In genomic region chr18:68017385-68017784, GRCh38 we compare ENCODE assay signal across 17 cellular contexts.
DNase-seq lines count a peak whose midpoint lies in the region; ATAC-seq and TF ChIP-seq lines count a peak whose summit lies in the region.
"Had no signal": no experiment of that assay in that cellular context is flagged by ENCODE, and none has a peak within 500 bp of the region (broad histone marks: within the 10 kb centered on the region; RNA-seq: fewer than 3 reads in every experiment).

No MANE protein-coding gene starts in this region.

- H3K27me3 Mint-ChIP-seq in WTC11 (ENCODE audit: low read depth) (no peaks in the 10 kb centered on the region), Caco-2 (ENCODE audit: insufficient read depth, unreplicated experiment) (peaks cover 3% of the 10 kb centered on the region)

- POLR2A ChIA-PET in WTC11 (lab: Charles Lee): interaction anchor here (0.7 kb wide), 1 partner anchor 669 kb away, joined by 3 read pairs; no protein-coding TSS in a partner anchor
- POLR2A ChIA-PET in Caco-2 (lab: Charles Lee): no interaction called here

- H3K79me2 ChIP-seq in mesendoderm (ENCODE audit: control insufficient read depth, insufficient read depth, low read length) (no peaks in the 10 kb centered on the region), osteoblast (ENCODE audit: insufficient read depth, low read length) (no peaks in the 10 kb centered on the region)

- H4K5ac ChIP-seq in mesendoderm (ENCODE audit: low read length): no peak overlapping the region

- H2BK5ac ChIP-seq in mesendoderm (ENCODE audit: low read length): no peak overlapping the region

- no peak overlapping the region for H3K4ac ChIP-seq in mesendoderm (ENCODE audit: low read depth, low read length)

- H3K4me1 ChIP-seq in mesendoderm (ENCODE audit: control insufficient read depth, low read depth, low read length): no peaks in the 10 kb centered on the region
- no peaks in the 10 kb centered on the region for H3K4me1 ChIP-seq in osteoblast (ENCODE audit: insufficient read depth, low read length)
- no peaks in the 10 kb centered on the region for H3K4me1 ChIP-seq in Caco-2
- H3K4me1 ChIP-seq: BE2C, HAP-1 had no signal

- 0 out of 2 replicates have a peak, but pooled peaks have one; percentile 36 for ATAC-seq in WTC11

- H3K4me3 Mint-ChIP-seq in WTC11 (no peak overlapping the region), Caco-2 (ENCODE audit: unreplicated experiment) (no peak overlapping the region)

- H3K36me3 ChIP-seq in mesendoderm (ENCODE audit: control insufficient read depth, insufficient read depth, low read length) (no peaks in the 10 kb centered on the region), osteoblast (ENCODE audit: insufficient read depth, low read length) (no peaks in the 10 kb centered on the region), Caco-2 (ENCODE audit: control insufficient read depth, insufficient read depth, low read length) (no peaks in the 10 kb centered on the region)
- H3K36me3 ChIP-seq: BE2C, HAP-1 had no signal

- DNase-seq in EH (ENCODE audit: low read depth) (peak; percentile 12), M059J (ENCODE audit: low read depth) (peak; percentile 37), WTC11 (ENCODE audit: low spot score) (no peak), mesendoderm (peak; percentile 13), anterior cingulate cortex (lab: John Stamatoyannopoulos, UW) (no peak), osteoblast (ENCODE audit: insufficient read length, low spot score, missing footprints) (no peak), Caco-2 (no peak)
- DNase-seq: BE2C, GF-D8, Karpas-422, NCI-H1092 treated with DMSO at 0.1 percent for 48 hours, NCI-H146, NCI-H2029, NCI-H226, NCI-H524, Right ventricle myocardium superior had no signal

- H3K79me1 ChIP-seq in mesendoderm (ENCODE audit: low read length): no peaks in the 10 kb centered on the region

- intact Hi-C loops in Caco-2 (cut with micrococcal nuclease; ENCODE audit: unreplicated experiment): no loop called here

- CTCF ChIA-PET in WTC11 (lab: Charles Lee): interaction anchor here (0.9 kb wide), 1 partner anchor 135 kb away, joined by 3 read pairs; no protein-coding TSS in a partner anchor
- CTCF ChIA-PET in Caco-2 (lab: Charles Lee): no interaction called here

- H3K27ac ChIP-seq in mesendoderm (ENCODE audit: low read depth, low read length): no peak overlapping the region
- no peak overlapping the region for H3K27ac ChIP-seq in osteoblast (ENCODE audit: low read depth, low read length)

- H3K4me1 Mint-ChIP-seq in WTC11: peaks cover 15% of the 10 kb centered on the region
- H3K4me1 Mint-ChIP-seq in Caco-2 (ENCODE audit: low read depth, unreplicated experiment): no peaks in the 10 kb centered on the region

- WGBS in mesendoderm (ENCODE audit: extremely low coverage, insufficient coverage, low lambda C conversion rate): no CpG with 5 or more reads among the region's 8 CpGs

- no peak overlapping the region for H3K23ac ChIP-seq in mesendoderm (ENCODE audit: low read length)

- no TSS peak for BruUV-seq in Caco-2 (replicated peaks; lab: Mats Ljungman, UMichigan)

- H3K9me3 Mint-ChIP-seq in WTC11 (no peaks in the 10 kb centered on the region), Caco-2 (ENCODE audit: unreplicated experiment) (no peaks in the 10 kb centered on the region)

- no peaks in the 10 kb centered on the region for H4K20me1 ChIP-seq in osteoblast (ENCODE audit: insufficient read depth, low read length)

- no peak overlapping the region for H2BK120ac ChIP-seq in mesendoderm (ENCODE audit: low read depth, low read length)

- H3K9me3 ChIP-seq in osteoblast (ENCODE audit: low read depth, low read length) (no peaks in the 10 kb centered on the region), Caco-2 (no peaks in the 10 kb centered on the region)
- H3K9me3 ChIP-seq: BE2C, HAP-1 had no signal

- no peak for TF ChIP-seq CTCF in WTC11 (IDR thresholded peaks at IDR 0.05)
- no peak for TF ChIP-seq CTCF in osteoblast (IDR thresholded peaks at IDR 0.05; ENCODE audit: extremely low read depth, low read depth, low read length)
- no peak for TF ChIP-seq CTCF in Caco-2 (IDR thresholded peaks at IDR 0.05; ENCODE audit: insufficient read depth in 1 of 2, low read depth in 1 of 2, low read length in 1 of 2, severe bottlenecking in 1 of 2, unreplicated experiment in 1 of 2)

- no peak overlapping the region for H3K4me3 ChIP-seq in mesendoderm (ENCODE audit: low read length)
- H3K4me3 ChIP-seq in osteoblast (ENCODE audit: insufficient read depth, low read length): no peak overlapping the region
- H3K4me3 ChIP-seq in Caco-2 (ENCODE audit: low read depth, low read length): no peak overlapping the region
- H3K4me3 ChIP-seq: HAP-1 had no signal

- H3K27ac Mint-ChIP-seq in WTC11 (no peak overlapping the region), Caco-2 (ENCODE audit: unreplicated experiment) (no peak overlapping the region)

- H3K4me2 ChIP-seq in mesendoderm (ENCODE audit: low read length) (no peak overlapping the region), osteoblast (ENCODE audit: insufficient read depth, low read length) (no peak overlapping the region)

- no peak overlapping the region for H4K8ac ChIP-seq in mesendoderm (ENCODE audit: low read depth, low read length)

- H2AFZ ChIP-seq in osteoblast (ENCODE audit: low read length): no peak overlapping the region

- H3K36me3 Mint-ChIP-seq in WTC11: no peaks in the 10 kb centered on the region
- no peaks in the 10 kb centered on the region for H3K36me3 Mint-ChIP-seq in Caco-2 (ENCODE audit: insufficient read depth, unreplicated experiment)

- H2AK5ac ChIP-seq in mesendoderm (ENCODE audit: low read length): no peak overlapping the region

- H3K9ac ChIP-seq in mesendoderm (ENCODE audit: low read length): no peak overlapping the region

- no peak overlapping the region for H2BK15ac ChIP-seq in mesendoderm (replicated peaks; ENCODE audit: low read depth)

- H3K56ac ChIP-seq in mesendoderm (ENCODE audit: low read length): no peak overlapping the region

- H3K27me3 ChIP-seq in mesendoderm (ENCODE audit: insufficient read depth, low read length, poor library complexity): no peaks in the 10 kb centered on the region
- no peaks in the 10 kb centered on the region for H3K27me3 ChIP-seq in osteoblast (ENCODE audit: insufficient read depth, low read length)
- no peaks in the 10 kb centered on the region for H3K27me3 ChIP-seq in Caco-2 (replicated peaks; ENCODE audit: control insufficient read depth, insufficient read depth, low read length)
- H3K27me3 ChIP-seq: BE2C had no signal

- no peak overlapping the region for H3K18ac ChIP-seq in mesendoderm (ENCODE audit: low read length)

TF ChIP-seq in WTC11, 78 proteins besides CTCF, POLR2A, EP300 and RAD21:
- TF ChIP-seq TEAD1 (CRISPR knock-in tag; IDR thresholded peaks at IDR 0.05): no peak
- no peak for TF ChIP-seq E2F4 (CRISPR knock-in tag; IDR thresholded peaks at IDR 0.05; ENCODE audit: borderline replicate concordance, low read depth)
- TF ChIP-seq TCF7 (CRISPR knock-in tag; IDR thresholded peaks at IDR 0.05; ENCODE audit: low read depth): no peak
- no peak for TF ChIP-seq GRHL2 (CRISPR knock-in tag; IDR thresholded peaks at IDR 0.05; ENCODE audit: insufficient replicate concordance, severe bottlenecking)
- no peak for TF ChIP-seq ATF1 (CRISPR knock-in tag; IDR thresholded peaks at IDR 0.05)
- no peak for TF ChIP-seq JUN (CRISPR knock-in tag; IDR thresholded peaks at IDR 0.05)
- no peak for TF ChIP-seq ZSCAN18 (CRISPR knock-in tag; IDR thresholded peaks at IDR 0.05)
- TF ChIP-seq IRF2 (CRISPR knock-in tag; IDR thresholded peaks at IDR 0.05; ENCODE audit: borderline replicate concordance, low read depth): no peak

Comparison
In these comparisons a context has a peak if more than half of its experiments do, and no peak if none do; other contexts are left out.
1. DNase-seq: peak in EH (single experiment), M059J (single experiment) and mesendoderm (single experiment); none in WTC11 (single experiment), anterior cingulate cortex (0 of 58), osteoblast (single experiment) and Caco-2 (0 of 2).